ENCODE assay signal across 19 cellular contexts in genomic region chr11:63846897-63847296, GRCh38. TPM values are rescaled to one million over a fixed set of nuclear protein-coding genes. Genes with fewer than 3 reads are reported as not detected.
DNase-seq lines count a peak whose midpoint lies in the region; ATAC-seq, FAIRE-seq and TF ChIP-seq lines count a peak whose summit lies in the region.
"Had no signal": no experiment of that assay in that cellular context is flagged by ENCODE, and none has a peak within 500 bp of the region (broad histone marks: within the 10 kb centered on the region; RNA-seq: fewer than 3 reads in every experiment).

No MANE protein-coding gene starts in this region.

- no peak overlapping the region for H2AK5ac ChIP-seq in H1 (ENCODE audit: low read depth, low read length)

- ATAC-seq in stimulated activated naive CD8-positive, alpha-beta T cell treated with anti-CD3 and anti-CD28 coated beads, Interleukin-15, amount 100 ng/mL, for 72 hours: no peak
- no peak for ATAC-seq in stimulated activated naive CD8-positive, alpha-beta T cell treated with anti-CD3 and anti-CD28 coated beads, Interleukin-15, Interleukin-2, amounts not matched to agents 100 U/mL and 50 U/mL, for 24 hours
- no peak for ATAC-seq in HG02884 (IDR thresholded peaks at IDR 0.05; ENCODE audit: unreplicated experiment)
- ATAC-seq: Right ventricle myocardium inferior had no signal

- no peak for TF ChIP-seq POLR2A in H1 (IDR thresholded peaks at IDR 0.05; ENCODE audit: control extremely low read depth in 1 of 2, low read depth in 2 of 2, low read length in 2 of 2)

- peaks cover 16% of the 10 kb centered on the region for H3F3A ChIP-seq in neural progenitor cell (ENCODE audit: low read depth)

- no peak overlapping the region for H3K18ac ChIP-seq in H1 (ENCODE audit: extremely low read depth, low read length)

- no peak overlapping the region for H3K56ac ChIP-seq in H1 (replicated peaks; ENCODE audit: insufficient read length, low read depth, low read length)

- H3K23ac ChIP-seq in H1 (ENCODE audit: insufficient read length): no peak overlapping the region

- 88% methylated on average over 6 of the region's 6 CpGs; no CpG with 5 or more reads in 1 of the 2 experiments for WGBS in H1 (ENCODE audit: extremely low coverage in 1 of 2, insufficient coverage in 1 of 2, insufficient read length in 1 of 2, insufficient replicate concordance in 2 of 2, low coverage in 1 of 2, low lambda C conversion rate in 2 of 2, missing lambda C conversion rate in 1 of 2), 2 experiments

- H3K4me1 ChIP-seq in H1 (replicated peaks in 1 of 4; ENCODE audit: control insufficient read depth in 3 of 4, insufficient read depth in 4 of 4, low read length in 3 of 4) (peaks cover 18 to 39% (median 27%) of the 10 kb centered on the region in 4 experiments), neural progenitor cell (peaks cover 35% of the 10 kb centered on the region)

- H3K4me1 Mint-ChIP-seq in stimulated activated naive CD8-positive, alpha-beta T cell treated with anti-CD3 and anti-CD28 coated beads, Interleukin-15, amount 100 ng/mL, for 72 hours: peaks cover 90% of the 10 kb centered on the region
- H3K4me1 Mint-ChIP-seq in neural progenitor cell: peaks cover 35% of the 10 kb centered on the region

- no peak overlapping the region for H2BK20ac ChIP-seq in H1 (ENCODE audit: low read length)

- H4K20me1 ChIP-seq in H1 (replicated peaks in 1 of 2; ENCODE audit: control insufficient read depth in 1 of 2, insufficient read depth in 2 of 2, low read length in 2 of 2): peaks cover 12 to 17% of the 10 kb centered on the region in 2 experiments
- H4K20me1 ChIP-seq in neural progenitor cell (ENCODE audit: low read depth): peaks cover 90% of the 10 kb centered on the region

- TF ChIP-seq RAD21 in H1 (IDR thresholded peaks at IDR 0.05 in 1 of 2, conservative IDR thresholded peaks at IDR 0.05 in 1 of 2; ENCODE audit: low read depth in 2 of 2, low read length in 2 of 2): no peak

- H3K27ac ChIP-seq in H1 (ENCODE audit: low read depth, low read length): peak overlapping the region; percentile 85; the same call in 1 of the 2 replicates
- peak overlapping the region; percentile 38 for H3K27ac ChIP-seq in neural progenitor cell

- DNase-seq in stimulated activated naive CD8-positive, alpha-beta T cell treated with anti-CD3 and anti-CD28 coated beads, Interleukin-15, amount 100 ng/mL, for 72 hours: no peak
- no peak for DNase-seq in stimulated activated naive CD8-positive, alpha-beta T cell treated with anti-CD3 and anti-CD28 coated beads, Interleukin-15, Interleukin-2, amounts not matched to agents 100 U/mL and 50 U/mL, for 24 hours
- DNase-seq in H1 (ENCODE audit: low read depth in 1 of 2, low spot score in 2 of 2) (no peak), neural progenitor cell (ENCODE audit: low spot score) (no peak), dedifferentiated amniotic fluid mesenchymal stem cell (ENCODE audit: extremely low spot score) (no peak), NCI-H146 treated with DMSO at 0.1 percent for 48 hours (lab: John Stamatoyannopoulos, UW; ENCODE audit: unreplicated experiment) (no peak)
- DNase-seq in stimulated activated CD4-positive, alpha-beta T cell treated with anti-CD3 and anti-CD28 coated beads, Interleukin-2, amount 100 ng/mL, for 48 hours: no peak
- DNase-seq: activated CD4-positive, CD25-positive, alpha-beta regulatory T cell treated with anti-CD3 and anti-CD28 coated beads, Interleukin-2, amount 50 U/mL, for 72 hours; activated CD8-positive, alpha-beta memory T cell treated with anti-CD3 and anti-CD28 coated beads, Interleukin-2, amount 50 U/mL, for 4 hours; activated naive CD4-positive, alpha-beta T cell treated with anti-CD3 and anti-CD28 coated beads, Interleukin-2, amount 10 ng/mL, durations not matched to agents 7 days and 5 days; effector memory CD4-positive, alpha-beta T cell; KBM-7; sigmoid colon; stimulated activated CD4-positive, alpha-beta T cell treated with anti-CD3 and anti-CD28 coated beads, Interleukin-4, amount 100 ng/mL, for 24 hours had no signal

- H3K4me2 ChIP-seq in H1 (ENCODE audit: insufficient read depth in 1 of 2, low read depth in 2 of 2, low read length in 2 of 2) (peak overlapping the region; percentile 58 to 78; a peak in 3 of 4 replicates), neural progenitor cell (no peak overlapping the region)

- H3K27me3 Mint-ChIP-seq in stimulated activated naive CD8-positive, alpha-beta T cell treated with anti-CD3 and anti-CD28 coated beads, Interleukin-15, amount 100 ng/mL, for 72 hours: no peaks in the 10 kb centered on the region
- H3K27me3 Mint-ChIP-seq in neural progenitor cell (ENCODE audit: insufficient read depth, low read depth): peaks cover 7% of the 10 kb centered on the region
- H3K27me3 Mint-ChIP-seq: activated naive CD4-positive, alpha-beta T cell treated with anti-CD3 and anti-CD28 coated beads, Interleukin-2, amount 10 ng/mL, durations not matched to agents 7 days and 5 days had no signal

- H3K36me3 ChIP-seq in H1 (ENCODE audit: control insufficient read depth in 2 of 4, insufficient read depth in 4 of 4, low read length in 3 of 4) (peaks cover 0 to 2% (median 1%) of the 10 kb centered on the region in 4 experiments; a peak in 2 of 8 replicates), neural progenitor cell (no peaks in the 10 kb centered on the region)

- no peak overlapping the region for H3K4me3 Mint-ChIP-seq in stimulated activated naive CD8-positive, alpha-beta T cell treated with anti-CD3 and anti-CD28 coated beads, Interleukin-15, amount 100 ng/mL, for 72 hours
- no peak overlapping the region for H3K4me3 Mint-ChIP-seq in neural progenitor cell
- H3K4me3 Mint-ChIP-seq: activated naive CD4-positive, alpha-beta T cell treated with anti-CD3 and anti-CD28 coated beads, Interleukin-2, amount 10 ng/mL, durations not matched to agents 7 days and 5 days; T-helper 1 cell treated with Interleukin-12 subunit alpha and Interleukin-12 subunit beta and Interleukin-4 antibody, amounts not matched to agents 30 μg/mL and 1 μg/mL, for 36 hours had no signal

- no peaks in the 10 kb centered on the region for H3K9me3 ChIP-seq in H1 (ENCODE audit: insufficient read depth in 2 of 2, low read depth in 1 of 2, low read length in 1 of 2)
- no peaks in the 10 kb centered on the region for H3K9me3 ChIP-seq in neural progenitor cell (ENCODE audit: low read depth)
- H3K9me3 ChIP-seq: sigmoid colon had no signal

- no peak for FAIRE-seq in H1 (lab: Jason Lieb, UNC)
- FAIRE-seq: bronchial epithelial cell, D721Med had no signal

- POLR2A ChIA-PET in H1 (lab: Charles Lee; ENCODE audit: partially characterized antibody): interaction anchor here (0.7 to 6.2 kb wide), 8 partner anchors 8 to 116 kb away, joined by 3 to 30 read pairs (median 4); partner anchors contain the start of genes MARK2 and RCOR2

- no peak overlapping the region for H3K14ac ChIP-seq in H1 (ENCODE audit: insufficient read length)

- no peak overlapping the region for H4K5ac ChIP-seq in H1 (ENCODE audit: insufficient read length, low read depth, low read length)

- H3K79me1 ChIP-seq in H1 (ENCODE audit: low read depth, low read length): peaks cover 33% of the 10 kb centered on the region

- H2AFZ ChIP-seq in H1 (ENCODE audit: low read length) (no peak overlapping the region), neural progenitor cell (replicated peaks) (no peak overlapping the region)

- no peaks in the 10 kb centered on the region for H3K27me3 ChIP-seq in H1 (replicated peaks in 1 of 4; ENCODE audit: control insufficient read depth in 3 of 4, extremely low read depth in 1 of 4, insufficient read depth in 3 of 4, low read length in 3 of 4)
- no peaks in the 10 kb centered on the region for H3K27me3 ChIP-seq in neural progenitor cell
- H3K27me3 ChIP-seq: sigmoid colon had no signal

- CTCF ChIA-PET in H1 (lab: Charles Lee; ENCODE audit: partially characterized antibody): interaction anchor here (0.6 to 3.9 kb wide), 6 partner anchors 9 to 99 kb away, joined by 3 to 31 read pairs (median 5); partner anchors contain the start of gene MARK2

- H3K79me2 ChIP-seq in H1 (ENCODE audit: control insufficient read depth in 1 of 2, insufficient read depth in 2 of 2, low read length in 2 of 2): peaks cover 27 to 92% of the 10 kb centered on the region in 2 experiments
- peaks cover 99% of the 10 kb centered on the region for H3K79me2 ChIP-seq in neural progenitor cell (ENCODE audit: low read depth)

- no peak overlapping the region; the same call in 1 of the 2 replicates for H2BK5ac ChIP-seq in H1 (ENCODE audit: low read depth, low read length)

- H4K8ac ChIP-seq in H1 (ENCODE audit: extremely low read depth, insufficient read depth, low read length): no peak overlapping the region

- no peak overlapping the region for H3K4ac ChIP-seq in H1 (replicated peaks; ENCODE audit: insufficient read length, low read depth, low read length)

- no peaks in the 10 kb centered on the region for H3K23me2 ChIP-seq in H1 (ENCODE audit: low read depth, low read length)

- TF ChIP-seq EP300 in H1 (IDR thresholded peaks at IDR 0.05; ENCODE audit: borderline replicate concordance in 1 of 2, low read depth in 2 of 2, low read length in 2 of 2): no peak

- no peak overlapping the region for H4K91ac ChIP-seq in H1 (replicated peaks; ENCODE audit: insufficient read length, low read length)

- H3K9ac ChIP-seq in H1 (replicated peaks in 1 of 4; ENCODE audit: extremely low read depth in 1 of 4, low read depth in 3 of 4, low read length in 3 of 4) (no peak overlapping the region; a peak in 1 of 7 replicates), neural progenitor cell (no peak overlapping the region)

- no peak overlapping the region for H2BK12ac ChIP-seq in H1 (ENCODE audit: low read depth, low read length)

- H2BK15ac ChIP-seq in H1 (ENCODE audit: low read length): no peak overlapping the region

- peaks cover 17% of the 10 kb centered on the region for H3K36me3 Mint-ChIP-seq in neural progenitor cell

- H2BK120ac ChIP-seq in H1 (replicated peaks; ENCODE audit: low read depth, low read length): no peak overlapping the region

- H3K4me3 ChIP-seq in H1 (ENCODE audit: extremely low read depth in 1 of 4, insufficient read depth in 2 of 4, low read depth in 3 of 4, low read length in 4 of 4) (peak overlapping the region in 2 of 4 experiments; percentile 10 to 44; a peak in 1 of 8 replicates), neural progenitor cell (no peak overlapping the region)
- H3K4me3 ChIP-seq: sigmoid colon had no signal

- TF ChIP-seq CTCF in H1 (IDR thresholded peaks at IDR 0.05; ENCODE audit: control extremely low read depth in 1 of 3, insufficient read depth in 1 of 3, low read depth in 1 of 3, low read length in 3 of 3) (no peak), neural progenitor cell (IDR thresholded peaks at IDR 0.05) (no peak)

- no peaks in the 10 kb centered on the region for H3K9me3 Mint-ChIP-seq in stimulated activated naive CD8-positive, alpha-beta T cell treated with anti-CD3 and anti-CD28 coated beads, Interleukin-15, amount 100 ng/mL, for 72 hours
- no peaks in the 10 kb centered on the region for H3K9me3 Mint-ChIP-seq in neural progenitor cell
- H3K9me3 Mint-ChIP-seq: activated naive CD4-positive, alpha-beta T cell treated with anti-CD3 and anti-CD28 coated beads, Interleukin-2, amount 10 ng/mL, durations not matched to agents 7 days and 5 days; T-helper 1 cell treated with Interleukin-12 subunit alpha and Interleukin-12 subunit beta and Interleukin-4 antibody, amounts not matched to agents 30 μg/mL and 1 μg/mL, for 36 hours had no signal

- H3K27ac Mint-ChIP-seq in stimulated activated naive CD8-positive, alpha-beta T cell treated with anti-CD3 and anti-CD28 coated beads, Interleukin-15, amount 100 ng/mL, for 72 hours: peak overlapping the region; percentile 71 to 86
- no peak overlapping the region for H3K27ac Mint-ChIP-seq in neural progenitor cell
- H3K27ac Mint-ChIP-seq: activated naive CD4-positive, alpha-beta T cell treated with anti-CD3 and anti-CD28 coated beads, Interleukin-2, amount 10 ng/mL, durations not matched to agents 7 days and 5 days; T-helper 1 cell treated with Interleukin-12 subunit alpha and Interleukin-12 subunit beta and Interleukin-4 antibody, amounts not matched to agents 30 μg/mL and 1 μg/mL, for 36 hours had no signal

RNA-seq across cellular contexts. Expression of gene MARK2, which starts 8.0 kb away (rescaled TPM):
- 56.5 and 58.5 TPM in 2 replicates for total RNA-seq in H1 (2021; fragmentation: NEBNext Ultra II Directional; extraction: Animal tissue kit (Norgen Biotek cat#: 25700))
- polyA plus RNA-seq in H1 (2011; rRNA removed): 19.3 and 24.4 TPM in 2 replicates
- 18.1 TPM for polyA plus RNA-seq in H1 (2011; cell fraction: cytosol; rRNA removed)
- polyA plus RNA-seq in H1 (2011; cell fraction: nucleus; rRNA removed): 32.7 TPM
- polyA plus RNA-seq in H1 (2012, experiment 1 of 2): 29.2 to 30.7 TPM (median 29.5 TPM) in 4 replicates
- 25.5 TPM for polyA plus RNA-seq in H1 (2012, experiment 2 of 2)
- 30.7 TPM for polyA plus RNA-seq in H1 (2013, experiment 1 of 2)
- 28.7 TPM for polyA plus RNA-seq in H1 (2013, experiment 2 of 2)
- 22.4 and 28.2 TPM in 2 replicates for polyA minus RNA-seq in H1 (2011; rRNA and poly(A)+ RNA removed)
- 38.7 TPM for polyA minus RNA-seq in H1 (2011; cell fraction: cytosol; rRNA and poly(A)+ RNA removed)
- 28.2 TPM for polyA minus RNA-seq in H1 (2011; cell fraction: nucleus; rRNA and poly(A)+ RNA removed)
- 23.0 and 25.4 TPM in 2 replicates for total RNA-seq in neural progenitor cell (ENCODE audit: low replicate concordance)

RNA-seq across cellular contexts. Expression of gene SPINDOC, which starts 33.6 kb away (rescaled TPM):
- 99.7 and 104 TPM in 2 replicates for total RNA-seq in H1 (2021; fragmentation: NEBNext Ultra II Directional; extraction: Animal tissue kit (Norgen Biotek cat#: 25700))
- 78.7 and 112 TPM in 2 replicates for polyA plus RNA-seq in H1 (2011; rRNA removed)
- 111 TPM for polyA plus RNA-seq in H1 (2011; cell fraction: cytosol; rRNA removed)
- 95.2 TPM for polyA plus RNA-seq in H1 (2011; cell fraction: nucleus; rRNA removed)
- 78.1 to 103 TPM (median 96.8 TPM) in 4 replicates for polyA plus RNA-seq in H1 (2012, experiment 1 of 2)
- polyA plus RNA-seq in H1 (2012, experiment 2 of 2): 96.2 TPM
- 70.5 TPM for polyA plus RNA-seq in H1 (2013, experiment 1 of 2)
- polyA plus RNA-seq in H1 (2013, experiment 2 of 2): 71.0 TPM
- polyA minus RNA-seq in H1 (2011; rRNA and poly(A)+ RNA removed): 17.8 and 20.3 TPM in 2 replicates
- polyA minus RNA-seq in H1 (2011; cell fraction: cytosol; rRNA and poly(A)+ RNA removed): 41.1 TPM
- polyA minus RNA-seq in H1 (2011; cell fraction: nucleus; rRNA and poly(A)+ RNA removed): 32.2 TPM
- total RNA-seq in neural progenitor cell (ENCODE audit: low replicate concordance): 27.2 and 80.0 TPM in 2 replicates
